In the genomic region with DNA sequence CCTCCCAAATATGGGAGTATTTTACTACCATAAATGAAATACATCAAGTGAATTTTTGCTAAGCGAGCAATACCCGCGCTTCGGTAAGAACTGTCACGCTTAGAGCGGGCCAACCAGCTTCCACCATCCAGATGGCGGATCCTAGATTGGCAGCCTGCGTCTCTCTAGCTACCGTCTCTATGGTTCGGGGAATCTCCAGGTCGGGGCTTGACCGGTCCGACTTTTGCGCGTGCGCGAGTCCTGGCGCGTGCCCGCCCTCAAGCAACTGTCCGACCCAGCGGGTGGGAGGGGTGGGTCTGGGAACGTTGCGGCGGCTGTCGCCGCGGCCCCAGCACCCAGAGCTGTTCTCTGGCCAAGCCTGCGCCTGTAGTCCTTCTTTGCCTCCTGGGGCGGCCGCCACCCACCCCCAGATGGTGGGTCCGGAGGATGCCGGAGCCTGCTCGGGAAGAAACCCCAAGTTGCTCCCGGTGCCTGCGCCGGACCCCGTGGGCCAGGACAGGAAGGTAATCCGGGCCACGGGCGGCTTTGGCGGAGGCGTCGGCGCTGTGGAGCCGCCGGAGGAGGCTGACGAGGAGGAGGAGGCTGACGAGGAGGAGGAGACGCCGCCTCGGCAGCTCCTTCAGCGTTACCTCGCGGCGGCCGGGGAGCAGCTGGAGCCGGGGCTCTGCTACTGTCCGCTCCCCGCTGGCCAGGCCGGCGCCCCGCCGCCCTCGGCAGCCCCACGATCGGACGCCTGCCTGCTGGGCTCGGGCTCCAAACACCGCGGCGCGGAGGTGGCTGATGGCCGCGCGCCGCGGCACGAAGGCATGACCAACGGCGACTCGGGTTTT, we compare ENCODE assay signal across 2 cellular contexts.
TF ChIP-seq lines count a peak whose summit lies in the region.

A gene (plus strand): TSS at position 338 of the 830 bp plus-strand sequence. CDS start 73 bp downstream, at position 411.

TF ChIP-seq in HEK293, 187 proteins besides CTCF, POLR2A, EP300 and RAD21 (continued from another document and continues in another):
- TF ChIP-seq, protein P1, sequence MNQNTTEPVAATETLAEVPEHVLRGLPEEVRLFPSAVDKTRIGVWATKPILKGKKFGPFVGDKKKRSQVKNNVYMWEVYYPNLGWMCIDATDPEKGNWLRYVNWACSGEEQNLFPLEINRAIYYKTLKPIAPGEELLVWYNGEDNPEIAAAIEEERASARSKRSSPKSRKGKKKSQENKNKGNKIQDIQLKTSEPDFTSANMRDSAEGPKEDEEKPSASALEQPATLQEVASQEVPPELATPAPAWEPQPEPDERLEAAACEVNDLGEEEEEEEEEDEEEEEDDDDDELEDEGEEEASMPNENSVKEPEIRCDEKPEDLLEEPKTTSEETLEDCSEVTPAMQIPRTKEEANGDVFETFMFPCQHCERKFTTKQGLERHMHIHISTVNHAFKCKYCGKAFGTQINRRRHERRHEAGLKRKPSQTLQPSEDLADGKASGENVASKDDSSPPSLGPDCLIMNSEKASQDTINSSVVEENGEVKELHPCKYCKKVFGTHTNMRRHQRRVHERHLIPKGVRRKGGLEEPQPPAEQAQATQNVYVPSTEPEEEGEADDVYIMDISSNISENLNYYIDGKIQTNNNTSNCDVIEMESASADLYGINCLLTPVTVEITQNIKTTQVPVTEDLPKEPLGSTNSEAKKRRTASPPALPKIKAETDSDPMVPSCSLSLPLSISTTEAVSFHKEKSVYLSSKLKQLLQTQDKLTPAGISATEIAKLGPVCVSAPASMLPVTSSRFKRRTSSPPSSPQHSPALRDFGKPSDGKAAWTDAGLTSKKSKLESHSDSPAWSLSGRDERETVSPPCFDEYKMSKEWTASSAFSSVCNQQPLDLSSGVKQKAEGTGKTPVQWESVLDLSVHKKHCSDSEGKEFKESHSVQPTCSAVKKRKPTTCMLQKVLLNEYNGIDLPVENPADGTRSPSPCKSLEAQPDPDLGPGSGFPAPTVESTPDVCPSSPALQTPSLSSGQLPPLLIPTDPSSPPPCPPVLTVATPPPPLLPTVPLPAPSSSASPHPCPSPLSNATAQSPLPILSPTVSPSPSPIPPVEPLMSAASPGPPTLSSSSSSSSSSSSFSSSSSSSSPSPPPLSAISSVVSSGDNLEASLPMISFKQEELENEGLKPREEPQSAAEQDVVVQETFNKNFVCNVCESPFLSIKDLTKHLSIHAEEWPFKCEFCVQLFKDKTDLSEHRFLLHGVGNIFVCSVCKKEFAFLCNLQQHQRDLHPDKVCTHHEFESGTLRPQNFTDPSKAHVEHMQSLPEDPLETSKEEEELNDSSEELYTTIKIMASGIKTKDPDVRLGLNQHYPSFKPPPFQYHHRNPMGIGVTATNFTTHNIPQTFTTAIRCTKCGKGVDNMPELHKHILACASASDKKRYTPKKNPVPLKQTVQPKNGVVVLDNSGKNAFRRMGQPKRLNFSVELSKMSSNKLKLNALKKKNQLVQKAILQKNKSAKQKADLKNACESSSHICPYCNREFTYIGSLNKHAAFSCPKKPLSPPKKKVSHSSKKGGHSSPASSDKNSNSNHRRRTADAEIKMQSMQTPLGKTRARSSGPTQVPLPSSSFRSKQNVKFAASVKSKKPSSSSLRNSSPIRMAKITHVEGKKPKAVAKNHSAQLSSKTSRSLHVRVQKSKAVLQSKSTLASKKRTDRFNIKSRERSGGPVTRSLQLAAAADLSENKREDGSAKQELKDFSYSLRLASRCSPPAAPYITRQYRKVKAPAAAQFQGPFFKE (tag by site-specific recombination; IDR thresholded peaks at IDR 0.05; ENCODE audit: borderline replicate concordance) = no peak
- TF ChIP-seq, protein P2, sequence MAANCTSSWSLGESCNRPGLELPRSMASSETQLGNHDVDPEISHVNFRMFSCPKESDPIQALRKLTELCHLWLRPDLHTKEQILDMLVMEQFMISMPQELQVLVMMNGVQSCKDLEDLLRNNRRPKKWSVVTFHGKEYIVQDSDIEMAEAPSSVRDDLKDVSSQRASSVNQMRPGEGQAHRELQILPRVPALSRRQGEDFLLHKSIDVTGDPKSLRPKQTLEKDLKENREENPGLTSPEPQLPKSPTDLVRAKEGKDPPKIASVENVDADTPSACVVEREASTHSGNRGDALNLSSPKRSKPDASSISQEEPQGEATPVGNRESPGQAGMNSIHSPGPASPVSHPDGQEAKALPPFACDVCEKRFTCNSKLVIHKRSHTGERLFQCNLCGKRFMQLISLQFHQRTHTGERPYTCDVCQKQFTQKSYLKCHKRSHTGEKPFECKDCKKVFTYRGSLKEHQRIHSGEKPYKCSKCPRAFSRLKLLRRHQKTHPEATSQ (tag by site-specific recombination; IDR thresholded peaks at IDR 0.05) = peak; percentile 66; the same call in 1 of the 2 replicates
- no peak for TF ChIP-seq ZNF174 (tag by site-specific recombination; IDR thresholded peaks at IDR 0.05)
- TF ChIP-seq, protein P3, sequence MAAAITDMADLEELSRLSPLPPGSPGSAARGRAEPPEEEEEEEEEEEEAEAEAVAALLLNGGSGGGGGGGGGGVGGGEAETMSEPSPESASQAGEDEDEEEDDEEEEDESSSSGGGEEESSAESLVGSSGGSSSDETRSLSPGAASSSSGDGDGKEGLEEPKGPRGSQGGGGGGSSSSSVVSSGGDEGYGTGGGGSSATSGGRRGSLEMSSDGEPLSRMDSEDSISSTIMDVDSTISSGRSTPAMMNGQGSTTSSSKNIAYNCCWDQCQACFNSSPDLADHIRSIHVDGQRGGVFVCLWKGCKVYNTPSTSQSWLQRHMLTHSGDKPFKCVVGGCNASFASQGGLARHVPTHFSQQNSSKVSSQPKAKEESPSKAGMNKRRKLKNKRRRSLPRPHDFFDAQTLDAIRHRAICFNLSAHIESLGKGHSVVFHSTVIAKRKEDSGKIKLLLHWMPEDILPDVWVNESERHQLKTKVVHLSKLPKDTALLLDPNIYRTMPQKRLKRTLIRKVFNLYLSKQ (tag by site-specific recombination; IDR thresholded peaks at IDR 0.05; ENCODE audit: borderline replicate concordance) = no peak
- TF ChIP-seq ZNF2 (tag by site-specific recombination; IDR thresholded peaks at IDR 0.05) = no peak; the same call in 1 of the 2 replicates
- peak; percentile 65; the same call in 1 of the 2 replicates for TF ChIP-seq ZNF660 (tag by site-specific recombination; IDR thresholded peaks at IDR 0.05)
- TF ChIP-seq ZNF292 (tag by site-specific recombination; IDR thresholded peaks at IDR 0.05; ENCODE audit: borderline replicate concordance, low read depth) = no peak
- no peak for TF ChIP-seq ZNF791 (tag by site-specific recombination; IDR thresholded peaks at IDR 0.05)
- peak; percentile 85 for TF ChIP-seq ZNF335 (tag by site-specific recombination; conservative IDR thresholded peaks at IDR 0.05)

TF ChIP-seq in GM12878, 131 proteins besides CTCF, POLR2A, EP300 and RAD21 (continued from another document):
- TF ChIP-seq SMARCA5 (IDR thresholded peaks at IDR 0.05) = no peak; the same call in 1 of the 2 replicates
- TF ChIP-seq ZNF207 (IDR thresholded peaks at IDR 0.05; ENCODE audit: borderline replicate concordance) = no peak
- no peak for TF ChIP-seq SMAD1 (IDR thresholded peaks at IDR 0.05; ENCODE audit: low read depth, partially characterized antibody)
- TF ChIP-seq, protein P4, sequence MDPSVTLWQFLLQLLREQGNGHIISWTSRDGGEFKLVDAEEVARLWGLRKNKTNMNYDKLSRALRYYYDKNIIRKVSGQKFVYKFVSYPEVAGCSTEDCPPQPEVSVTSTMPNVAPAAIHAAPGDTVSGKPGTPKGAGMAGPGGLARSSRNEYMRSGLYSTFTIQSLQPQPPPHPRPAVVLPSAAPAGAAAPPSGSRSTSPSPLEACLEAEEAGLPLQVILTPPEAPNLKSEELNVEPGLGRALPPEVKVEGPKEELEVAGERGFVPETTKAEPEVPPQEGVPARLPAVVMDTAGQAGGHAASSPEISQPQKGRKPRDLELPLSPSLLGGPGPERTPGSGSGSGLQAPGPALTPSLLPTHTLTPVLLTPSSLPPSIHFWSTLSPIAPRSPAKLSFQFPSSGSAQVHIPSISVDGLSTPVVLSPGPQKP (IDR thresholded peaks at IDR 0.05; ENCODE audit: low read depth, low read length) = 0 out of 2 replicates have a peak, but pooled peaks have one; percentile 34
- no peak for TF ChIP-seq KAT2A (conservative IDR thresholded peaks at IDR 0.05; ENCODE audit: control insufficient read depth, low read depth, low read length)
- TF ChIP-seq SUZ12 (IDR thresholded peaks at IDR 0.05; ENCODE audit: unreplicated experiment) = no peak
- TF ChIP-seq ZSCAN29 (IDR thresholded peaks at IDR 0.05) = no peak
- TF ChIP-seq BHLHE40 (IDR thresholded peaks at IDR 0.05; ENCODE audit: borderline replicate concordance in 1 of 2, low read depth in 2 of 2, low read length in 1 of 2) = peak; percentile 66 to 76
- no peak for TF ChIP-seq ASH2L (IDR thresholded peaks at IDR 0.05; ENCODE audit: borderline replicate concordance, low read depth)
- no peak for TF ChIP-seq NFXL1 (IDR thresholded peaks at IDR 0.05; ENCODE audit: borderline replicate concordance)
- no peak for TF ChIP-seq SPI1 (IDR thresholded peaks at IDR 0.05; ENCODE audit: borderline replicate concordance, insufficient read depth, low read depth, low read length)
- 0 out of 2 replicates have a peak, but pooled peaks have one; percentile 33 for TF ChIP-seq CBFB (IDR thresholded peaks at IDR 0.05; ENCODE audit: low read depth)
- TF ChIP-seq CHD1 (IDR thresholded peaks at IDR 0.05; ENCODE audit: low read depth, low read length) = peak; percentile 62; the same call in 1 of the 2 replicates
- no peak for TF ChIP-seq SUPT20H (IDR thresholded peaks at IDR 0.05; ENCODE audit: borderline replicate concordance, control insufficient read depth, low read depth, low read length)
- no peak for TF ChIP-seq RELA (IDR thresholded peaks at IDR 0.05; ENCODE audit: borderline replicate concordance, partially characterized antibody)
- TF ChIP-seq, protein P5, sequence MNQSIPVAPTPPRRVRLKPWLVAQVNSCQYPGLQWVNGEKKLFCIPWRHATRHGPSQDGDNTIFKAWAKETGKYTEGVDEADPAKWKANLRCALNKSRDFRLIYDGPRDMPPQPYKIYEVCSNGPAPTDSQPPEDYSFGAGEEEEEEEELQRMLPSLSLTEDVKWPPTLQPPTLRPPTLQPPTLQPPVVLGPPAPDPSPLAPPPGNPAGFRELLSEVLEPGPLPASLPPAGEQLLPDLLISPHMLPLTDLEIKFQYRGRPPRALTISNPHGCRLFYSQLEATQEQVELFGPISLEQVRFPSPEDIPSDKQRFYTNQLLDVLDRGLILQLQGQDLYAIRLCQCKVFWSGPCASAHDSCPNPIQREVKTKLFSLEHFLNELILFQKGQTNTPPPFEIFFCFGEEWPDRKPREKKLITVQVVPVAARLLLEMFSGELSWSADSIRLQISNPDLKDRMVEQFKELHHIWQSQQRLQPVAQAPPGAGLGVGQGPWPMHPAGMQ (IDR thresholded peaks at IDR 0.05; ENCODE audit: borderline replicate concordance) = no peak
- TF ChIP-seq, protein P6, sequence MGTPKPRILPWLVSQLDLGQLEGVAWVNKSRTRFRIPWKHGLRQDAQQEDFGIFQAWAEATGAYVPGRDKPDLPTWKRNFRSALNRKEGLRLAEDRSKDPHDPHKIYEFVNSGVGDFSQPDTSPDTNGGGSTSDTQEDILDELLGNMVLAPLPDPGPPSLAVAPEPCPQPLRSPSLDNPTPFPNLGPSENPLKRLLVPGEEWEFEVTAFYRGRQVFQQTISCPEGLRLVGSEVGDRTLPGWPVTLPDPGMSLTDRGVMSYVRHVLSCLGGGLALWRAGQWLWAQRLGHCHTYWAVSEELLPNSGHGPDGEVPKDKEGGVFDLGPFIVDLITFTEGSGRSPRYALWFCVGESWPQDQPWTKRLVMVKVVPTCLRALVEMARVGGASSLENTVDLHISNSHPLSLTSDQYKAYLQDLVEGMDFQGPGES (IDR thresholded peaks at IDR 0.05) = no peak
- TF ChIP-seq POLR2AphosphoS2 (IDR thresholded peaks at IDR 0.05; ENCODE audit: low read depth, low read length) = no peak
- TF ChIP-seq SMAD5 (IDR thresholded peaks at IDR 0.05; ENCODE audit: low read depth) = no peak
- TF ChIP-seq MEF2A (IDR thresholded peaks at IDR 0.05; ENCODE audit: insufficient read depth, low read depth, low read length) = no peak
- no peak for TF ChIP-seq BMI1 (IDR thresholded peaks at IDR 0.05; ENCODE audit: borderline replicate concordance)
